Comparison of ENCODE assay signal across 10 cellular contexts in the genomic region with DNA sequence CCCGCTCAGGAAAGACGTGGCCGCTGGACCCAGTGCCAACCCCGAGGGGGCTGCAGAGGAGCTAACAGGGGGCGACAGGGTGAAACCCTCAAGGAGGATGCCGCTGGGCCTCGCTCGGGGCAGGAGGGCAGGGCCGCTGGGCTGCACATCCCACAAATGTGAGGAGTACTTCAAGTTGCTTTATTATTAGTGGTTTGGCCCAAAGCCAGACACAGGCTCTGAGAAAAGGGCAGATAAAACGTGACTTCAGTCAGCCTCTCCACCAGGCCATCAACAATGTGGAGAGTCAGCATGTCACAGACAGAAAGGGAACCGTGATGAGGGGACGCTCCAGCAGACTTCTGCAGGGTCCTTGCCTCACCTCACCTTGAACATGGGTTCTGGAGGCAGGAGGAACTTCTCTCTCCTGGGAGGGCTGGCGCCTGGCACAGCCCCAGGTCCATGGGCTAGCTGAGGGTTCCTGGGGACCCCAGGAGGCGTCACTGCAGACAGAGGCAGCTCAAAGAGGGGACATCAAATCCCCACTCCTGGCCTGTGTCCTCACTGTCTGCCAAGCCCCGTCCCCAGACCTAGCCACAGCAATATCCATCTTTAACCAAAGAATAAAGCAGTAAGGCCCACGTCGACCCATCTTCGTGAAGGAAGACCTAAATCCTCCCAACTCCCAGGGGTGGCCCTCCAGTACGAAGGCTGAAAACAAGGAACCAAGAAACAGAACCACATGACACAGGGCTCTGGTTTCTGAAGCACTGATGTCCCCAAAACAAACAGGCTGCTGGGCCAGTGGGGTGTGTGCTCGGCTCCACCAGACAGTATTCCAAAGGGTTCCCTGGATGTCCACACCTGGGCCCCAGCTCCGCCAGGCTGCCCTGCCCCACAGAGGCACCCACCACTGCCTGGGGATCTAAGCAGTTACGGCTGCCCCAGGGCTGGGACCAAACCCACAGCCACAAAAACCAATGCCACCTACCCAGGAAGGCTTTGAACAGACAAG. TPM values are rescaled to one million over a fixed set of nuclear protein-coding genes. Genes with fewer than 3 reads are reported as not detected.
DNase-seq lines count a peak whose midpoint lies in the region; ATAC-seq and TF ChIP-seq lines count a peak whose summit lies in the region.
"Had no signal": no experiment of that assay in that cellular context is flagged by ENCODE, and none has a peak within 500 bp of the region (broad histone marks: within the 10 kb centered on the region; RNA-seq: fewer than 3 reads in every experiment).

No MANE protein-coding gene starts in this region.

- H3K4me1 Mint-ChIP-seq in activated CD8-positive, alpha-beta T cell treated with anti-CD3 and anti-CD28 coated beads, Interleukin-2, amount 10 ng/mL, durations not matched to agents 7 days and 5 days (ENCODE audit: low read depth), result no peaks in the 10 kb centered on the region
- no peaks in the 10 kb centered on the region for H3K4me1 Mint-ChIP-seq in activated CD8-positive, alpha-beta T cell treated with anti-CD3 and anti-CD28 coated beads for 36 hours (ENCODE audit: low read depth)

- peaks cover 100% of the 10 kb centered on the region for H3K4me1 ChIP-seq in cardiac muscle cell (ENCODE audit: low read depth)
- H3K4me1 ChIP-seq in uterus, result peaks cover 22 to 57% of the 10 kb centered on the region in 2 donors

- H3K27me3 Mint-ChIP-seq in activated CD8-positive, alpha-beta T cell treated with anti-CD3 and anti-CD28 coated beads, Interleukin-2, amount 10 ng/mL, durations not matched to agents 7 days and 5 days (ENCODE audit: low read depth), result no peaks in the 10 kb centered on the region
- H3K27me3 Mint-ChIP-seq in activated CD8-positive, alpha-beta T cell treated with anti-CD3 and anti-CD28 coated beads for 36 hours, result no peaks in the 10 kb centered on the region
- H3K27me3 Mint-ChIP-seq: B cell had no signal

- H3K9me3 Mint-ChIP-seq in activated CD8-positive, alpha-beta T cell treated with anti-CD3 and anti-CD28 coated beads, Interleukin-2, amount 10 ng/mL, durations not matched to agents 7 days and 5 days (ENCODE audit: insufficient read depth), result no peaks in the 10 kb centered on the region
- H3K9me3 Mint-ChIP-seq in activated CD8-positive, alpha-beta T cell treated with anti-CD3 and anti-CD28 coated beads for 36 hours, result no peaks in the 10 kb centered on the region

- no peak for TF ChIP-seq POLR2A in uterus (IDR thresholded peaks at IDR 0.05)

- H3K36me3 Mint-ChIP-seq in activated CD8-positive, alpha-beta T cell treated with anti-CD3 and anti-CD28 coated beads, Interleukin-2, amount 10 ng/mL, durations not matched to agents 7 days and 5 days (ENCODE audit: low read depth), result no peaks in the 10 kb centered on the region
- no peaks in the 10 kb centered on the region for H3K36me3 Mint-ChIP-seq in activated CD8-positive, alpha-beta T cell treated with anti-CD3 and anti-CD28 coated beads for 36 hours (ENCODE audit: low read depth)

- no peaks in the 10 kb centered on the region for H3K27me3 ChIP-seq in cardiac muscle cell
- no peaks in the 10 kb centered on the region for H3K27me3 ChIP-seq in uterus

- POLR2A ChIA-PET in activated CD8-positive, alpha-beta T cell treated with anti-CD3 and anti-CD28 coated beads, Interleukin-2, amount 10 ng/mL, durations not matched to agents 7 days and 5 days (lab: Charles Lee), result interaction anchor here (0.6 kb wide), 1 partner anchor 16 kb away, joined by 3 read pairs; no protein-coding TSS in a partner anchor
- POLR2A ChIA-PET in activated CD8-positive, alpha-beta T cell treated with anti-CD3 and anti-CD28 coated beads for 36 hours (lab: Charles Lee), result no interaction called here

- peak; percentile 13 for ATAC-seq in activated CD8-positive, alpha-beta T cell treated with anti-CD3 and anti-CD28 coated beads, Interleukin-2, amount 10 ng/mL, durations not matched to agents 7 days and 5 days
- no peak for ATAC-seq in activated CD8-positive, alpha-beta T cell treated with anti-CD3 and anti-CD28 coated beads for 36 hours

- H3K27ac ChIP-seq in cardiac muscle cell, result peak overlapping the region; percentile 98
- peak overlapping the region; percentile 83 to 85 for H3K27ac ChIP-seq in uterus

- CTCF ChIA-PET in activated CD8-positive, alpha-beta T cell treated with anti-CD3 and anti-CD28 coated beads, Interleukin-2, amount 10 ng/mL, durations not matched to agents 7 days and 5 days (lab: Charles Lee), result no interaction called here
- CTCF ChIA-PET in activated CD8-positive, alpha-beta T cell treated with anti-CD3 and anti-CD28 coated beads for 36 hours (lab: Charles Lee), result no interaction called here

- no peak overlapping the region for H3K4me3 Mint-ChIP-seq in activated CD8-positive, alpha-beta T cell treated with anti-CD3 and anti-CD28 coated beads, Interleukin-2, amount 10 ng/mL, durations not matched to agents 7 days and 5 days
- no peak overlapping the region for H3K4me3 Mint-ChIP-seq in activated CD8-positive, alpha-beta T cell treated with anti-CD3 and anti-CD28 coated beads for 36 hours
- H3K4me3 Mint-ChIP-seq: B cell had no signal

- H3K36me3 ChIP-seq in cardiac muscle cell (no peaks in the 10 kb centered on the region), uterus (no peaks in the 10 kb centered on the region)

- no peak for TF ChIP-seq CTCF in activated CD8-positive, alpha-beta T cell treated with anti-CD3 and anti-CD28 coated beads for 36 hours (IDR thresholded peaks at IDR 0.05)
- TF ChIP-seq CTCF in cardiac muscle cell (IDR thresholded peaks at IDR 0.05; ENCODE audit: low read depth, low read length) (no peak), uterus (IDR thresholded peaks at IDR 0.05) (no peak)

- H3K9me3 ChIP-seq in cardiac muscle cell (ENCODE audit: low read depth) (no peaks in the 10 kb centered on the region), uterus (no peaks in the 10 kb centered on the region)

- no peak overlapping the region for H3K4me3 ChIP-seq in cardiac muscle cell
- no peak overlapping the region for H3K4me3 ChIP-seq in uterus

- no peak for DNase-seq in activated CD8-positive, alpha-beta T cell treated with anti-CD3 and anti-CD28 coated beads, Interleukin-2, amount 10 ng/mL, durations not matched to agents 7 days and 5 days
- DNase-seq in activated CD8-positive, alpha-beta T cell treated with anti-CD3 and anti-CD28 coated beads for 36 hours, result no peak
- DNase-seq in SHP77 (lab: John Stamatoyannopoulos, UW), result peak; percentile 30 to 52
- peak; percentile 75 to 91 for DNase-seq in cardiac muscle cell (ENCODE audit: low read depth in 1 of 2, low spot score in 1 of 2)
- DNase-seq in uterus, result peak in 1 of 2 donors; percentile 75
- no peak for DNase-seq in RKO (ENCODE audit: low spot score)
- no peak for DNase-seq in activated CD8-positive, alpha-beta memory T cell treated with anti-CD3 and anti-CD28 coated beads, Interleukin-2, amount 50 U/mL, for 48 hours
- DNase-seq in activated naive CD4-positive, alpha-beta T cell treated with anti-CD3 and anti-CD28 coated beads, Interleukin-2, amount 50 U/mL, for 16 hours, result no peak
- DNase-seq: NCI-H82 had no signal

- H3K27ac Mint-ChIP-seq in activated CD8-positive, alpha-beta T cell treated with anti-CD3 and anti-CD28 coated beads, Interleukin-2, amount 10 ng/mL, durations not matched to agents 7 days and 5 days, result no peak overlapping the region
- H3K27ac Mint-ChIP-seq in activated CD8-positive, alpha-beta T cell treated with anti-CD3 and anti-CD28 coated beads for 36 hours, result no peak overlapping the region
- H3K27ac Mint-ChIP-seq: B cell had no signal

- intact Hi-C loops in activated CD8-positive, alpha-beta T cell treated with anti-CD3 and anti-CD28 coated beads for 36 hours (cut with micrococcal nuclease), result no loop called here
- intact Hi-C loops in uterus (cut with DNase I; ENCODE audit: low total_unique reads), result no loop called here

RNA-seq across cellular contexts. Expression of gene CCDC85C, which starts 35.1 kb away (rescaled TPM):
- total RNA-seq in activated CD8-positive, alpha-beta T cell treated with anti-CD3 and anti-CD28 coated beads, Interleukin-2, amount 10 ng/mL, durations not matched to agents 7 days and 5 days, result 1 to 10 TPM; 7.5 to 8.9 TPM
- total RNA-seq in activated CD8-positive, alpha-beta T cell treated with anti-CD3 and anti-CD28 coated beads for 36 hours, result 1 to 10 TPM; 6.8 to 7.9 TPM
- total RNA-seq in cardiac muscle cell, result 45.7 and 46.5 TPM in 2 replicates
- 38.2 and 39.6 TPM in 2 replicates for polyA plus RNA-seq in cardiac muscle cell
- 10 to 100 TPM in 2 of 4 donors, 1 to 10 TPM in 1, under 1 TPM in 1; 0.88 to 56.3 (median 13.6) TPM for total RNA-seq in uterus

Comparison
In these comparisons a context has a peak if more than half of its experiments do, and no peak if none do; other contexts are left out.
1. DNase-seq: peak in SHP77 (2 of 2) and cardiac muscle cell (2 of 2); none in activated CD8-positive, alpha-beta T cell treated with anti-CD3 and anti-CD28 coated beads, Interleukin-2, amount 10 ng/mL, durations not matched to agents 7 days and 5 days (single experiment), activated CD8-positive, alpha-beta T cell treated with anti-CD3 and anti-CD28 coated beads for 36 hours (single experiment), RKO (single experiment), activated CD8-positive, alpha-beta memory T cell treated with anti-CD3 and anti-CD28 coated beads, Interleukin-2, amount 50 U/mL, for 48 hours (single experiment) and activated naive CD4-positive, alpha-beta T cell treated with anti-CD3 and anti-CD28 coated beads, Interleukin-2, amount 50 U/mL, for 16 hours (single experiment).